12 cellular contexts compared by ENCODE assay signal in the genomic region with DNA sequence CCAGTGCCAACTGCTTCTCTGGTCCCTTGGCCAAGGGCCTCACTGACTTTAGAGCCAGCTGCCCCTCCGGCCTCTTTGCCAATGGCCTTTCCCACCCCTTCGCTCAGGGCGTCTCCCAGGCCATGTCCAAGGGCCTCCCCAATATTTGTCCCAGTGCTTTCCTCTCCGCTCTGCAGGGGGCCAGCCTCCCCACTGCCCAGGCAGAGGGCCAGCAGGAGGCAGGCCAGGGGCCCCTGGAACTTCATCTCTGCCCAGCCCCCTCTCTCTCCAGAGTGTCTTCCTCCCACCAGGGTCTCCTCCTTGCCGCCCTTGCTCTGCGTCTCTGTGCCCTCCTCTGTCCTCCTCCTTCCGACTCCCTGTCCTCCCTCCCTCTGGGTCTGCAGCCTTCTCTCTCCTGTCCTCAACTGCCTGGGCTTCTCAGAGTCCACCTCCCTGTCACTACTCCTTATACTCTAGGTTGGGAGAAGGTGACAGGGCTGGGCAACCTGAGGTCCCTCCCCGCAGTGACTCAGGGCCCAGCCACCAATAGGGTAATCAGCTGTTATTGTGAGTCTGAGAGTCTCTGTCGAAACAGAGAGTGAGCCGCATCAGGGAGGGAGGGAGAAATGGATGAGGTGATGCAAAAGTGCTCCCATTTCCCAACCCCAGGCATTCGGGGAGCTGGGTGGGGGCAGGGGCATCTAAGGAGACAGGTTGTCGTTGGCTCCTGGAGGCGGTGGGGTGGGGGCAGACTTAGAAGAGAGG. TPM values are rescaled to one million over a fixed set of nuclear protein-coding genes. Genes with fewer than 3 reads are reported as not detected.
A peak's percentile ranks its signal among the peaks of the same experiment; 100 is the strongest.
DNase-seq lines count a peak whose midpoint lies in the region; ATAC-seq, FAIRE-seq and TF ChIP-seq lines count a peak whose summit lies in the region.
"Had no signal": no experiment of that assay in that cellular context is flagged by ENCODE, and none has a peak within 500 bp of the region (broad histone marks: within the 10 kb centered on the region; RNA-seq: fewer than 3 reads in every experiment).

A gene with protein sequence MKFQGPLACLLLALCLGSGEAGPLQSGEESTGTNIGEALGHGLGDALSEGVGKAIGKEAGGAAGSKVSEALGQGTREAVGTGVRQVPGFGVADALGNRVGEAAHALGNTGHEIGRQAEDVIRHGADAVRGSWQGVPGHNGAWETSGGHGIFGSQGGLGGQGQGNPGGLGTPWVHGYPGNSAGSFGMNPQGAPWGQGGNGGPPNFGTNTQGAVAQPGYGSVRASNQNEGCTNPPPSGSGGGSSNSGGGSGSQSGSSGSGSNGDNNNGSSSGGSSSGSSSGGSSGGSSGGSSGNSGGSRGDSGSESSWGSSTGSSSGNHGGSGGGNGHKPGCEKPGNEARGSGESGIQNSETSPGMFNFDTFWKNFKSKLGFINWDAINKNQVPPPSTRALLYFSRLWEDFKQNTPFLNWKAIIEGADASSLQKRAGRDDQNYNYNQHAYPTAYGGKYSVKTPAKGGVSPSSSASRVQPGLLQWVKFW (minus strand): TSS at position 419 of the 744 bp plus-strand sequence. CDS start 174 bp downstream, at position 245.

- WGBS in heart right ventricle, 2 donors = 58 to 68% methylated on average over 13 of the region's 13 CpGs
- 67 to 68% methylated on average over 13 of the region's 13 CpGs for whole genome bisulfite sequencing in lower leg skin, 2 donors

- no peak for FAIRE-seq in urothelium cell line (lab: Jason Lieb, UNC)

- H3K27ac ChIP-seq in heart right ventricle (no peak within 1 kb of the TSS), WERI-Rb-1 (no peak within 1 kb of the TSS)
- H3K27ac ChIP-seq: neutrophil had no signal

- H3K4me3 ChIP-seq in heart right ventricle (no peak within 1 kb of the TSS), choroid plexus epithelial cell (ENCODE audit: low read depth, low read length) (peak within 1 kb of the TSS; percentile 13), lower leg skin (ENCODE audit: low read depth, poor library complexity, severe bottlenecking) (no peak within 1 kb of the TSS), WERI-Rb-1 (ENCODE audit: low read depth, low read length) (no peak within 1 kb of the TSS)

- intact Hi-C loops in left ventricle myocardium superior (cut with micrococcal nuclease) (no loop called here), heart right ventricle (cut with DNase I) (loop anchor here in 1 of 10 donors (5.0 kb wide), 1 partner anchor 204 kb away; a partner anchor contains a TSS), lower leg skin (cut with DNase I; ENCODE audit: low total_unique reads) (no loop called here)

- H3K9me3 ChIP-seq in heart right ventricle (no peaks in the 10 kb centered on the region), WERI-Rb-1 (ENCODE audit: severe bottlenecking) (no peaks in the 10 kb centered on the region)
- H3K9me3 ChIP-seq: neutrophil had no signal

- H3K27me3 ChIP-seq in heart right ventricle (peaks cover 0 to 65% (median 58%) of the 10 kb centered on the region in 7 donors), WERI-Rb-1 (ENCODE audit: insufficient read depth, low read depth, severe bottlenecking) (peaks cover 10% of the 10 kb centered on the region)

- DNase-seq in left ventricle myocardium superior (no peak), heart right ventricle (no peak), choroid plexus epithelial cell (ENCODE audit: low read depth) (peak; percentile 65), lower leg skin (ENCODE audit: low spot score in 2 of 2) (no peak), urothelium cell line (ENCODE audit: low spot score) (peak; percentile 33), SK-N-DZ (ENCODE audit: low spot score) (no peak), WERI-Rb-1 (no peak)
- DNase-seq: ACHN, Karpas-422 had no signal

- no peaks in the 10 kb centered on the region for H3K36me3 ChIP-seq in heart right ventricle
- no peaks in the 10 kb centered on the region for H3K36me3 ChIP-seq in WERI-Rb-1
- H3K36me3 ChIP-seq: neutrophil had no signal

- TF ChIP-seq POLR2A in lower leg skin (IDR thresholded peaks at IDR 0.05) = no peak

- peaks cover 0 to 17% (median 13%) of the 10 kb centered on the region in 9 donors for H3K4me1 ChIP-seq in heart right ventricle

- ATAC-seq in left ventricle myocardium superior (no peak), heart right ventricle (no peak), GM18868 (IDR thresholded peaks at IDR 0.05; ENCODE audit: unreplicated experiment) (no peak)
- ATAC-seq: Panc1 had no signal

- TF ChIP-seq CTCF in heart right ventricle (IDR thresholded peaks at IDR 0.05) = no peak
- TF ChIP-seq CTCF in choroid plexus epithelial cell (conservative IDR thresholded peaks at IDR 0.05; ENCODE audit: low read depth, low read length) = no peak
- no peak for TF ChIP-seq CTCF in lower leg skin (IDR thresholded peaks at IDR 0.05)
- no peak for TF ChIP-seq CTCF in WERI-Rb-1 (IDR thresholded peaks at IDR 0.05; ENCODE audit: low read depth, low read length)

RNA-seq across cellular contexts. Expression of the gene that starts here (rescaled TPM):
- total RNA-seq in left ventricle myocardium superior (16.1 TPM), heart right ventricle (10 to 100 TPM in 3 of 10 donors, 1 to 10 TPM in 7; 2.0 to 15.7 (median 7.6) TPM), lower leg skin (1,000 to 10,000 TPM; 5,221 to 8,616 (median 5,967) TPM)
- 10 to 100 TPM in 1 of 2 donors, 1 to 10 TPM in 1; 7.8 to 32.2 TPM for polyA plus RNA-seq in heart right ventricle
- not detected in 2 replicates for polyA plus RNA-seq in SK-N-DZ (2014; cell fraction: cytosol; rRNA removed)
- not detected in 2 replicates for polyA plus RNA-seq in SK-N-DZ (2014; cell fraction: nucleus; rRNA removed)

Comparison
In these comparisons a context has a peak if more than half of its experiments do, and no peak if none do; other contexts are left out.
1. RNA of the gene that starts here (total RNA-seq): 5,221 to 8,616 TPM in lower leg skin; 16.1 TPM in left ventricle myocardium superior (single experiment) and 2.0 to 15.7 TPM in heart right ventricle; every median in the first group is over 100 times any median in the second.
2. DNase-seq: peak in choroid plexus epithelial cell (single experiment) and urothelium cell line (single experiment); none in left ventricle myocardium superior (single experiment), heart right ventricle (0 of 2), lower leg skin (0 of 2), SK-N-DZ (single experiment) and WERI-Rb-1 (single experiment).